Comparison of ENCODE assay signal across 1 cellular context in the genomic region with DNA sequence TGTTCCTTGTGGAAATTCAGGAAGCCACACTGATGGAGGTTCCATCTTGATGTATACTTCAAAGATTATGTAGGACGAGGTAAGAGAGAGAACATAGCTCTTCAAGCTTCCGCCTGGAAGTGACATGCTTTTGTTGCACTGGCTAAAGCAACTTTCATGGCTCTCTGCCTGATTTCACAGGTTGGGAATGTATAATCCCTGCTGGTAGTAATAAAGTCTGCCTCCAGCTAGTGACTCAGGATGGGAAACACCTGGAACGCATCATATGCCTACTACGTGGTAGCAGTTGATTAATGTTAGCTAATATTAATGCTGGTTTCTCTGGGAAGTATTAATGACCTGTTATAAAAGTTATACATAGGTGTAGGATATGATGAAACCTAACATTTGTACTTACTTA.
TF ChIP-seq lines count a peak whose summit lies in the region.

No MANE protein-coding gene starts in this region.

TF ChIP-seq in WTC11, 78 proteins besides CTCF, POLR2A, EP300 and RAD21 (continued from another document):
- TF ChIP-seq, protein P1, sequence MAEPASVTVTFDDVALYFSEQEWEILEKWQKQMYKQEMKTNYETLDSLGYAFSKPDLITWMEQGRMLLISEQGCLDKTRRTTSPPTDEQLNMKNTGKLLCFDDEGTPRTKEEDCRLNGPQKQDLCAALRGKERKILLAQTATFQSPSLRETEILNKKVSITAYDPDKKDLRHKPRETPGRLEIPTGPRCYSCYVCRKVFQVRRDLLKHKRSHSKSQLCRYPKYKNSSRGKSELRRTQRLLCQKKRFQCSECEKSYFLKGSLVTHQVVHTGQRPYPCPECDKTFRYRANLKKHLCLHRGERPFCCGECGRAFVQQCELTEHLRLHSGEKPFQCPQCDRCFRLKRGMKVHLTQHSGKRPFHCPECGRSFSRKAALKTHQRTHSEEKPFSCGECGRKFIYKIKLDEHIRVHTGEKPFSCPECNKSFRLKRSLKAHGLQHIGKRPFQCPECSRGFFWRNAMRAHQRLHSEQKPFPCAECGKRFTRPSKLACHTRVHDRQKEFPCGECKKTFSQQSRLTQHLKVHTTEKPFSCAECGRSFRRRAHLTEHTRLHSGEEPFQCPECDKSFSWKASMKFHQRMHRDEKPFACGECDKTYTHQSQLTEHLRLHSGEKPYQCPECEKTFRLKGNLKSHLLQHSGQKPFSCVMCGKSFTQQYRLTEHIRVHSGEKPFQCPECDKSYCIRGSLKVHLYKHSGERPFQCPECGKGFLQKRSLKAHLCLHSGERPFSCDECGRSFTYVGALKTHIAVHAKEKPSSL (CRISPR knock-in tag; conservative IDR thresholded peaks at IDR 0.05), result no peak
- TF ChIP-seq, protein P2, sequence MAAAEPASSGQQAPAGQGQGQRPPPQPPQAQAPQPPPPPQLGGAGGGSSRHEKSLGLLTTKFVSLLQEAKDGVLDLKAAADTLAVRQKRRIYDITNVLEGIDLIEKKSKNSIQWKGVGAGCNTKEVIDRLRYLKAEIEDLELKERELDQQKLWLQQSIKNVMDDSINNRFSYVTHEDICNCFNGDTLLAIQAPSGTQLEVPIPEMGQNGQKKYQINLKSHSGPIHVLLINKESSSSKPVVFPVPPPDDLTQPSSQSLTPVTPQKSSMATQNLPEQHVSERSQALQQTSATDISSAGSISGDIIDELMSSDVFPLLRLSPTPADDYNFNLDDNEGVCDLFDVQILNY (CRISPR knock-in tag; IDR thresholded peaks at IDR 0.05), result no peak
- TF ChIP-seq, protein P3, sequence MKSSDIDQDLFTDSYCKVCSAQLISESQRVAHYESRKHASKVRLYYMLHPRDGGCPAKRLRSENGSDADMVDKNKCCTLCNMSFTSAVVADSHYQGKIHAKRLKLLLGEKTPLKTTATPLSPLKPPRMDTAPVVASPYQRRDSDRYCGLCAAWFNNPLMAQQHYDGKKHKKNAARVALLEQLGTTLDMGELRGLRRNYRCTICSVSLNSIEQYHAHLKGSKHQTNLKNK (CRISPR knock-in tag; IDR thresholded peaks at IDR 0.05), result no peak
- no peak for TF ChIP-seq OVOL2 (CRISPR knock-in tag; IDR thresholded peaks at IDR 0.05; ENCODE audit: borderline replicate concordance)
- TF ChIP-seq, protein P4, sequence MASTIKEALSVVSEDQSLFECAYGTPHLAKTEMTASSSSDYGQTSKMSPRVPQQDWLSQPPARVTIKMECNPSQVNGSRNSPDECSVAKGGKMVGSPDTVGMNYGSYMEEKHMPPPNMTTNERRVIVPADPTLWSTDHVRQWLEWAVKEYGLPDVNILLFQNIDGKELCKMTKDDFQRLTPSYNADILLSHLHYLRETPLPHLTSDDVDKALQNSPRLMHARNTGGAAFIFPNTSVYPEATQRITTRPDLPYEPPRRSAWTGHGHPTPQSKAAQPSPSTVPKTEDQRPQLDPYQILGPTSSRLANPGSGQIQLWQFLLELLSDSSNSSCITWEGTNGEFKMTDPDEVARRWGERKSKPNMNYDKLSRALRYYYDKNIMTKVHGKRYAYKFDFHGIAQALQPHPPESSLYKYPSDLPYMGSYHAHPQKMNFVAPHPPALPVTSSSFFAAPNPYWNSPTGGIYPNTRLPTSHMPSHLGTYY (CRISPR knock-in tag; IDR thresholded peaks at IDR 0.05), result no peak
- TF ChIP-seq, protein P5, sequence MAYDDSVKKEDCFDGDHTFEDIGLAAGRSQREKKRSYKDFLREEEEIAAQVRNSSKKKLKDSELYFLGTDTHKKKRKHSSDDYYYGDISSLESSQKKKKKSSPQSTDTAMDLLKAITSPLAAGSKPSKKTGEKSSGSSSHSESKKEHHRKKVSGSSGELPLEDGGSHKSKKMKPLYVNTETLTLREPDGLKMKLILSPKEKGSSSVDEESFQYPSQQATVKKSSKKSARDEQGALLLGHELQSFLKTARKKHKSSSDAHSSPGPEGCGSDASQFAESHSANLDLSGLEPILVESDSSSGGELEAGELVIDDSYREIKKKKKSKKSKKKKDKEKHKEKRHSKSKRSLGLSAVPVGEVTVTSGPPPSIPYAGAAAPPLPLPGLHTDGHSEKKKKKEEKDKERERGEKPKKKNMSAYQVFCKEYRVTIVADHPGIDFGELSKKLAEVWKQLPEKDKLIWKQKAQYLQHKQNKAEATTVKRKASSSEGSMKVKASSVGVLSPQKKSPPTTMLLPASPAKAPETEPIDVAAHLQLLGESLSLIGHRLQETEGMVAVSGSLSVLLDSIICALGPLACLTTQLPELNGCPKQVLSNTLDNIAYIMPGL (CRISPR knock-in tag; IDR thresholded peaks at IDR 0.05), result no peak
- TF ChIP-seq TEAD4 (CRISPR knock-in tag; IDR thresholded peaks at IDR 0.05), result no peak
- no peak for TF ChIP-seq CBFB (CRISPR knock-in tag; IDR thresholded peaks at IDR 0.05; ENCODE audit: low read depth)
- TF ChIP-seq, protein P6, sequence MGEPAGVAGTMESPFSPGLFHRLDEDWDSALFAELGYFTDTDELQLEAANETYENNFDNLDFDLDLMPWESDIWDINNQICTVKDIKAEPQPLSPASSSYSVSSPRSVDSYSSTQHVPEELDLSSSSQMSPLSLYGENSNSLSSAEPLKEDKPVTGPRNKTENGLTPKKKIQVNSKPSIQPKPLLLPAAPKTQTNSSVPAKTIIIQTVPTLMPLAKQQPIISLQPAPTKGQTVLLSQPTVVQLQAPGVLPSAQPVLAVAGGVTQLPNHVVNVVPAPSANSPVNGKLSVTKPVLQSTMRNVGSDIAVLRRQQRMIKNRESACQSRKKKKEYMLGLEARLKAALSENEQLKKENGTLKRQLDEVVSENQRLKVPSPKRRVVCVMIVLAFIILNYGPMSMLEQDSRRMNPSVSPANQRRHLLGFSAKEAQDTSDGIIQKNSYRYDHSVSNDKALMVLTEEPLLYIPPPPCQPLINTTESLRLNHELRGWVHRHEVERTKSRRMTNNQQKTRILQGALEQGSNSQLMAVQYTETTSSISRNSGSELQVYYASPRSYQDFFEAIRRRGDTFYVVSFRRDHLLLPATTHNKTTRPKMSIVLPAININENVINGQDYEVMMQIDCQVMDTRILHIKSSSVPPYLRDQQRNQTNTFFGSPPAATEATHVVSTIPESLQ (CRISPR knock-in tag; IDR thresholded peaks at IDR 0.05), result no peak
- no peak for TF ChIP-seq GABPB1 (CRISPR knock-in tag; IDR thresholded peaks at IDR 0.05)
- TF ChIP-seq, protein P7, sequence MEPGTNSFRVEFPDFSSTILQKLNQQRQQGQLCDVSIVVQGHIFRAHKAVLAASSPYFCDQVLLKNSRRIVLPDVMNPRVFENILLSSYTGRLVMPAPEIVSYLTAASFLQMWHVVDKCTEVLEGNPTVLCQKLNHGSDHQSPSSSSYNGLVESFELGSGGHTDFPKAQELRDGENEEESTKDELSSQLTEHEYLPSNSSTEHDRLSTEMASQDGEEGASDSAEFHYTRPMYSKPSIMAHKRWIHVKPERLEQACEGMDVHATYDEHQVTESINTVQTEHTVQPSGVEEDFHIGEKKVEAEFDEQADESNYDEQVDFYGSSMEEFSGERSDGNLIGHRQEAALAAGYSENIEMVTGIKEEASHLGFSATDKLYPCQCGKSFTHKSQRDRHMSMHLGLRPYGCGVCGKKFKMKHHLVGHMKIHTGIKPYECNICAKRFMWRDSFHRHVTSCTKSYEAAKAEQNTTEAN (CRISPR knock-in tag; IDR thresholded peaks at IDR 0.05), result no peak
- no peak for TF ChIP-seq NFATC4 (CRISPR knock-in tag; IDR thresholded peaks at IDR 0.05)
